In genomic region chr10:73781548-73781878, GRCh38 we compare ENCODE assay signal across 1 cellular context.
TF ChIP-seq lines count a peak whose summit lies in the region.

No MANE protein-coding gene starts in this region.

TF ChIP-seq in endothelial cell of umbilical vein, 7 proteins besides CTCF, POLR2A, EP300 and RAD21:
- no peak for TF ChIP-seq JUN (IDR thresholded peaks at IDR 0.05; ENCODE audit: borderline replicate concordance, insufficient read depth, insufficient read length, low read depth)
- no peak for TF ChIP-seq GATA2 (IDR thresholded peaks at IDR 0.05; ENCODE audit: insufficient read depth, insufficient read length, low read depth, low read length)
- TF ChIP-seq POLR2AphosphoS5 (IDR thresholded peaks at IDR 0.05; ENCODE audit: insufficient read depth, low read depth, low read length) = no peak
- no peak for TF ChIP-seq FOS (IDR thresholded peaks at IDR 0.05; ENCODE audit: borderline replicate concordance, insufficient read depth, low read length)
- TF ChIP-seq MAX (IDR thresholded peaks at IDR 0.05; ENCODE audit: insufficient read depth, insufficient read length) = no peak
- TF ChIP-seq MYC (IDR thresholded peaks at IDR 0.05; ENCODE audit: low read depth, low read length) = no peak
- no peak for TF ChIP-seq EZH2 (IDR thresholded peaks at IDR 0.05; ENCODE audit: borderline replicate concordance, low read depth, low read length, severe bottlenecking)
